ENCODE assay signal across 8 cellular contexts in the genomic region with DNA sequence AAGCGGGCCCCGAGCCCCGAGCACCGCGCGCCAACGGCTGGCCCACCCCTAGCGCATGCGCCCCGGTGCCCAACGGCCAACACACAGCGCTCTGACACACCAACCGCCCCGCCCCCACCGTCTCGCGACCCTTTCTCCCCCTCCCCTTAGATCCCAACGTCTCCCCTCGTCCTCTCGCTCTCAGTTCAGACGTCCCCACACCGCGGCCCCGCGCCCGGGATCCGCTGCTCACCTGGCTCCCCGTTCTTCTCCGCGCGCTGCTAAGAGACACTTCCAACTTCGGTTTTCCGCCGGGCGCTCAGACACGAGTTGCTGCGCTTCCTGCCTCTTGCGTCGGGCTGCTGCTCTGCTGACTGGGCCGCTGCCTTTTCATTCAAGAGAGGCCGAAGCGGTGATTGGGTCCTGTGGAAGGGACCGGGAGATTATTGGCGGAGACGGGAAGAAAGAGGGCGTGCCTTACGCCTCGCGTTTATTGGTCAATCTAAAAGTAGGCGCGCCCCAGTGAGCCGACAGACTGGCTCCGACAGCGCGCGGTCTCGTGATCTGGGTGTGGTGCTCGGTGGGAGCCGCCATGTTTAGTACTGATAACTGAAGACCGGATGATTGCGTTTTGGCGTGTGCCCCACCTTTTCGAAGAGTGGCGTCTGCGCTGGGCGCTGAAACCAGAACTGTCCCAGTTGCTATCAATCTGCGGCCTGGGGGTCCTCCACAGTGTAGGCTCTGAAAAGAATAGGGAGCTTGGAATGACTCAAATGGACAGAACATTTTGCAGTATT. TPM values are rescaled to one million over a fixed set of nuclear protein-coding genes. Genes with fewer than 3 reads are reported as not detected.
A peak's percentile ranks its signal among the peaks of the same experiment; 100 is the strongest.
DNase-seq lines count a peak whose midpoint lies in the region; ATAC-seq, FAIRE-seq and TF ChIP-seq lines count a peak whose summit lies in the region.

A gene (minus strand): TSS at position 304 of the 776 bp plus-strand sequence. CDS start 6,121 bp downstream, outside the sequence.

- ATAC-seq in GM18520 (IDR thresholded peaks at IDR 0.05; ENCODE audit: unreplicated experiment) = peak; percentile 94
- peak; percentile 76 for ATAC-seq in HG03064 (IDR thresholded peaks at IDR 0.05; ENCODE audit: low read depth, unreplicated experiment)
- peak; percentile 99 for ATAC-seq in body of pancreas

- intact Hi-C loops in body of pancreas (cut with DNase I) = no loop called here
- intact Hi-C loops in sigmoid colon (cut with DNase I) = no loop called here

- DNase-seq in NCI-H2107 treated with DMSO at 0.1 percent for 48 hours (lab: John Stamatoyannopoulos, UW; ENCODE audit: unreplicated experiment) (peak; percentile 97), body of pancreas (peak; percentile 97 to 99 (median 98)), iPS DF 4.7 (ENCODE audit: extremely low read depth, low spot score) (peak; percentile 97), sigmoid colon (peak; percentile 99)

- H3K27ac ChIP-seq in 22Rv1 (peak within 1 kb of the TSS; percentile 87), body of pancreas (peak within 1 kb of the TSS; percentile 67 to 93 (median 80)), sigmoid colon (peak within 1 kb of the TSS; percentile 89 to 94 (median 90))

- no peaks in the 10 kb centered on the region for H3K9me3 ChIP-seq in body of pancreas
- H3K9me3 ChIP-seq in sigmoid colon = no peaks in the 10 kb centered on the region

- FAIRE-seq in TTC549 (lab: Jason Lieb, UNC) = peak; percentile 94

- H3K4me3 ChIP-seq in body of pancreas (peak within 1 kb of the TSS; percentile 61 to 94), sigmoid colon (peak within 1 kb of the TSS; percentile 69 to 90 (median 82))

- TF ChIP-seq POLR2A in body of pancreas (IDR thresholded peaks at IDR 0.05) (peak in 2 of 3 donors; percentile 80 to 83), sigmoid colon (IDR thresholded peaks at IDR 0.05) (peak; percentile 57 to 76)

- H3K36me3 ChIP-seq in body of pancreas (replicated peaks in 1 of 2; ENCODE audit: insufficient read depth in 1 of 2, low read depth in 2 of 2) (no peaks in the 10 kb centered on the region), sigmoid colon (no peaks in the 10 kb centered on the region)

- TF ChIP-seq EP300 in sigmoid colon (IDR thresholded peaks at IDR 0.05) = no peak

- TF ChIP-seq CTCF in 22Rv1 (IDR thresholded peaks at IDR 0.05) (no peak), body of pancreas (IDR thresholded peaks at IDR 0.05) (peak in 2 of 7 experiments; percentile 4 to 11), sigmoid colon (IDR thresholded peaks at IDR 0.05) (no peak)

- H3K4me1 ChIP-seq in body of pancreas (peaks cover 25% of the 10 kb centered on the region), sigmoid colon (peaks cover 0 to 46% (median 35%) of the 10 kb centered on the region in 4 donors)

- H3K27me3 ChIP-seq in body of pancreas (no peaks in the 10 kb centered on the region), sigmoid colon (no peaks in the 10 kb centered on the region)

- 0 to 1% methylated on average over 53 to 60 of the region's 67 CpGs for WGBS in body of pancreas, 2 donors
- 1% methylated on average over 67 of the region's 67 CpGs for WGBS in sigmoid colon, 2 donors

RNA-seq across cellular contexts. Expression of the gene that starts here (rescaled TPM):
- total RNA-seq in body of pancreas (10 to 100 TPM; 32.4 to 86.7 TPM), sigmoid colon (10 to 100 TPM; 37.8 to 43.8 (median 42.0) TPM)
- 100 to 1,000 TPM in 1 of 3 donors, 10 to 100 TPM in 2; 40.2 to 161 (median 45.3) TPM for polyA plus RNA-seq in sigmoid colon

Comparison
In these comparisons a context has a peak if more than half of its experiments do, and no peak if none do; other contexts are left out.
1. Peak in every context shown above with its lines: DNase-seq, ATAC-seq, H3K4me3 ChIP-seq and H3K27ac ChIP-seq.